ENCODE assay signal across 3 cellular contexts in genomic region chr6:120511712-120512111, GRCh38.
"Had no signal": no experiment of that assay in that cellular context is flagged by ENCODE, and none has a peak within 500 bp of the region (broad histone marks: within the 10 kb centered on the region; RNA-seq: fewer than 3 reads in every experiment).

No MANE protein-coding gene starts in this region.

- DNase-seq: GDM1, GF-D8 had no signal

- H3K4me3 ChIP-seq: GM12878 had no signal
